ENCODE assay signal across 8 cellular contexts in genomic region chr6:152981989-152982767, GRCh38. TPM values are rescaled to one million over a fixed set of nuclear protein-coding genes. Genes with fewer than 3 reads are reported as not detected.
A peak's percentile ranks its signal among the peaks of the same experiment; 100 is the strongest.
DNase-seq lines count a peak whose midpoint lies in the region; ATAC-seq lines count a peak whose summit lies in the region.

No MANE protein-coding gene starts in this region.

- H3K4me1 Mint-ChIP-seq in activated CD4-positive, alpha-beta T cell treated with anti-CD3 and anti-CD28 coated beads for 36 hours = peaks cover 33% of the 10 kb centered on the region
- H3K4me1 Mint-ChIP-seq in activated T-cell treated with anti-CD3 and anti-CD28 coated beads, Interleukin-2, amount 50 U/mL, for 24 hours (ENCODE audit: low read depth) = peaks cover 45% of the 10 kb centered on the region

- H3K4me2 ChIP-seq in skeletal muscle satellite cell (ENCODE audit: low read length) = peak overlapping the region; percentile 91

- peak overlapping the region; percentile 72 for H3K27ac Mint-ChIP-seq in activated CD4-positive, alpha-beta T cell treated with anti-CD3 and anti-CD28 coated beads for 36 hours
- H3K27ac Mint-ChIP-seq in activated T-cell treated with anti-CD3 and anti-CD28 coated beads, Interleukin-2, amount 50 U/mL, for 24 hours = peak overlapping the region; percentile 73

- no peak overlapping the region for H3K27ac ChIP-seq in right cardiac atrium (ENCODE audit: low read length)

- peaks cover 60% of the 10 kb centered on the region for H3K36me3 Mint-ChIP-seq in activated CD4-positive, alpha-beta T cell treated with anti-CD3 and anti-CD28 coated beads for 36 hours (ENCODE audit: low read depth)
- H3K36me3 Mint-ChIP-seq in activated T-cell treated with anti-CD3 and anti-CD28 coated beads, Interleukin-2, amount 50 U/mL, for 24 hours (ENCODE audit: low read depth) = peaks cover 78% of the 10 kb centered on the region

- 5% methylated on average over 55 of the region's 55 CpGs for WGBS in right cardiac atrium

- peak overlapping the region; percentile 76 for H3K4me3 ChIP-seq in right cardiac atrium (ENCODE audit: low read length)
- peak overlapping the region; percentile 91 for H3K4me3 ChIP-seq in skeletal muscle satellite cell (ENCODE audit: low read length)

- no peak for ATAC-seq in activated CD4-positive, alpha-beta T cell treated with anti-CD3 and anti-CD28 coated beads for 36 hours
- ATAC-seq in HG03432 (IDR thresholded peaks at IDR 0.05; ENCODE audit: unreplicated experiment) (peak; percentile 1), right cardiac atrium (no peak), HG02571 (IDR thresholded peaks at IDR 0.05; ENCODE audit: unreplicated experiment) (no peak)

- peak overlapping the region; percentile 74 for H3K9ac ChIP-seq in skeletal muscle satellite cell (ENCODE audit: low read depth, low read length)

- POLR2A ChIA-PET in activated CD4-positive, alpha-beta T cell treated with anti-CD3 and anti-CD28 coated beads for 36 hours (lab: Charles Lee) = interaction anchor here (0.8 to 2.6 kb wide), 2 partner anchors 19 to 21 kb away, joined by 5 to 10 read pairs; no protein-coding TSS in a partner anchor

- H3K4me1 ChIP-seq in right cardiac atrium (ENCODE audit: control insufficient read depth, insufficient read depth, low read length) (peaks cover 5% of the 10 kb centered on the region), skeletal muscle satellite cell (ENCODE audit: control insufficient read depth, insufficient read depth, low read length) (peaks cover 30% of the 10 kb centered on the region)

- H3K27me3 ChIP-seq in right cardiac atrium (ENCODE audit: control insufficient read depth, insufficient read depth) (no peaks in the 10 kb centered on the region), skeletal muscle satellite cell (ENCODE audit: control insufficient read depth, insufficient read depth, low read length) (no peaks in the 10 kb centered on the region)

- H3K36me3 ChIP-seq in skeletal muscle satellite cell (ENCODE audit: insufficient read depth, low read length) = peaks cover 6% of the 10 kb centered on the region

- peak; percentile 50 for DNase-seq in activated CD4-positive, alpha-beta T cell treated with anti-CD3 and anti-CD28 coated beads for 36 hours
- DNase-seq in activated CD4-positive, alpha-beta T cell treated with anti-CD3 and anti-CD28 coated beads, Interleukin-2, amount 50 U/mL, for 1 hour = no peak
- DNase-seq in activated T-cell treated with anti-CD3 and anti-CD28 coated beads, Interleukin-2, amount 50 U/mL, for 24 hours = peak; percentile 33
- DNase-seq in right cardiac atrium (peak in 2 of 3 donors; percentile 60 to 76), middle frontal gyrus (ENCODE audit: extremely low spot score, low spot score) (no peak)

- intact Hi-C loops in activated CD4-positive, alpha-beta T cell treated with anti-CD3 and anti-CD28 coated beads for 36 hours (cut with DNase I, micrococcal nuclease) = loop anchor here (2.0 to 10.0 kb wide), 8 partner anchors 21 to 1753 kb away; partner anchors contain the start of genes MTRF1L (in 1 of the 2), RMND1 (in 1 of the 2), SCAF8 (in 1 of the 2) and ZBTB2 (in 1 of the 2)
- intact Hi-C loops in right cardiac atrium (cut with DNase I) = no loop called here

- no peaks in the 10 kb centered on the region for H3K27me3 Mint-ChIP-seq in activated CD4-positive, alpha-beta T cell treated with anti-CD3 and anti-CD28 coated beads for 36 hours
- no peaks in the 10 kb centered on the region for H3K27me3 Mint-ChIP-seq in activated T-cell treated with anti-CD3 and anti-CD28 coated beads, Interleukin-2, amount 50 U/mL, for 24 hours

- H3K9me3 ChIP-seq in right cardiac atrium (ENCODE audit: control insufficient read depth, low read length) (no peaks in the 10 kb centered on the region), skeletal muscle satellite cell (replicated peaks; ENCODE audit: low read length) (no peaks in the 10 kb centered on the region)

- H3K4me3 Mint-ChIP-seq in activated CD4-positive, alpha-beta T cell treated with anti-CD3 and anti-CD28 coated beads for 36 hours = peak overlapping the region; percentile 90
- peak overlapping the region; percentile 96 for H3K4me3 Mint-ChIP-seq in activated T-cell treated with anti-CD3 and anti-CD28 coated beads, Interleukin-2, amount 50 U/mL, for 24 hours

- CTCF ChIA-PET in activated CD4-positive, alpha-beta T cell treated with anti-CD3 and anti-CD28 coated beads for 36 hours (lab: Charles Lee) = interaction anchor here (0.6 kb wide), 1 partner anchor 14 kb away, joined by 3 read pairs; no protein-coding TSS in a partner anchor

- no peaks in the 10 kb centered on the region for H3K9me3 Mint-ChIP-seq in activated CD4-positive, alpha-beta T cell treated with anti-CD3 and anti-CD28 coated beads for 36 hours (ENCODE audit: low read depth)
- no peaks in the 10 kb centered on the region for H3K9me3 Mint-ChIP-seq in activated T-cell treated with anti-CD3 and anti-CD28 coated beads, Interleukin-2, amount 50 U/mL, for 24 hours

RNA-seq across cellular contexts. Expression of gene FBXO5, which starts 0.7 kb away (rescaled TPM):
- 10 to 100 TPM; 48.7 to 57.3 TPM for total RNA-seq in activated CD4-positive, alpha-beta T cell treated with anti-CD3 and anti-CD28 coated beads for 36 hours
- 1 to 10 TPM; 1.9 to 3.5 (median 3.0) TPM for total RNA-seq in right cardiac atrium
- polyA plus RNA-seq in right cardiac atrium = 1.0 TPM
- total RNA-seq in skeletal muscle satellite cell (2012; rRNA removed) = 15.2 and 17.7 TPM in 2 replicates

RNA-seq across cellular contexts. Expression of gene MTRF1L, which starts 20.3 kb away (rescaled TPM):
- 10 to 100 TPM; 16.8 to 19.9 TPM for total RNA-seq in activated CD4-positive, alpha-beta T cell treated with anti-CD3 and anti-CD28 coated beads for 36 hours
- 10 to 100 TPM; 27.3 to 44.4 (median 31.7) TPM for total RNA-seq in right cardiac atrium
- polyA plus RNA-seq in right cardiac atrium = 17.7 TPM
- 23.2 and 25.3 TPM in 2 replicates for total RNA-seq in skeletal muscle satellite cell (2012; rRNA removed)

Comparison
In these comparisons a context has a peak if more than half of its experiments do, and no peak if none do; other contexts are left out.
1. DNase-seq: peak in activated CD4-positive, alpha-beta T cell treated with anti-CD3 and anti-CD28 coated beads for 36 hours (single experiment), activated T-cell treated with anti-CD3 and anti-CD28 coated beads, Interleukin-2, amount 50 U/mL, for 24 hours (single experiment) and right cardiac atrium (2 of 3); none in activated CD4-positive, alpha-beta T cell treated with anti-CD3 and anti-CD28 coated beads, Interleukin-2, amount 50 U/mL, for 1 hour (single experiment) and middle frontal gyrus (single experiment).
2. RNA of gene FBXO5, which starts 0.7 kb away (total RNA-seq): 48.7 to 57.3 TPM in activated CD4-positive, alpha-beta T cell treated with anti-CD3 and anti-CD28 coated beads for 36 hours; 1.9 to 3.5 TPM in right cardiac atrium; every median in the first group is over 10 times any median in the second.
3. intact Hi-C loops: an anchor here in activated CD4-positive, alpha-beta T cell treated with anti-CD3 and anti-CD28 coated beads for 36 hours (2.0 to 10.0 kb wide); none called in right cardiac atrium.